Comparison of ENCODE assay signal across 38 cellular contexts in genomic region chr15:91431041-91431715, GRCh38.
"Had no signal": no experiment of that assay in that cellular context is flagged by ENCODE, and none has a peak within 500 bp of the region (broad histone marks: within the 10 kb centered on the region; RNA-seq: fewer than 3 reads in every experiment).

No MANE protein-coding gene starts in this region.

- H3K4me2 ChIP-seq: SK-N-SH had no signal

- H3K27me3 Mint-ChIP-seq: activated CD4-positive, alpha-beta memory T cell treated with anti-CD3 and anti-CD28 coated beads for 36 hours; activated naive CD4-positive, alpha-beta T cell treated with anti-CD3 and anti-CD28 coated beads, Interleukin-2, amount 10 ng/mL, durations not matched to agents 7 days and 5 days; activated naive CD8-positive, alpha-beta T cell; activated naive CD8-positive, alpha-beta T cell treated with anti-CD3 and anti-CD28 coated beads, Interleukin-2, amount 50 U/mL, for 24 hours; central memory CD8-positive, alpha-beta T cell had no signal

- H3K9me3 ChIP-seq: MG63, SJSA1, SK-N-SH had no signal

- H3K4me3 ChIP-seq: cardiac muscle cell, MG63, SJSA1 had no signal

- H3K4me1 Mint-ChIP-seq: activated B cell treated with CpG ODN at 0.5 μM for 24 hours had no signal

- H3K9me3 Mint-ChIP-seq: activated B cell treated with CpG ODN at 0.5 μM for 24 hours; activated CD4-positive, alpha-beta memory T cell treated with anti-CD3 and anti-CD28 coated beads for 36 hours; activated naive CD8-positive, alpha-beta T cell treated with anti-CD3 and anti-CD28 coated beads, Interleukin-2, amount 50 U/mL, for 24 hours; activated T-cell treated with anti-CD3 and anti-CD28 coated beads, Interleukin-2, amount 50 U/mL, for 4 hours; central memory CD8-positive, alpha-beta T cell; T-helper 1 cell treated with Interleukin-12 subunit alpha and Interleukin-12 subunit beta and Interleukin-4 antibody, amounts not matched to agents 30 μg/mL and 1 μg/mL, for 36 hours had no signal

- H3K9ac ChIP-seq: SK-N-SH had no signal

- H3K4me1 ChIP-seq: SJSA1 had no signal

- H3K36me3 ChIP-seq: brain microvascular endothelial cell, cardiac muscle cell, MG63, SJSA1 had no signal

- DNase-seq: activated B cell treated with CpG ODN at 0.5 μM for 24 hours; activated CD4-positive, alpha-beta memory T cell treated with anti-CD3 and anti-CD28 coated beads for 36 hours; activated CD4-positive, alpha-beta T cell treated with anti-CD3 and anti-CD28 coated beads for 4 hours; activated CD4-positive, alpha-beta T cell treated with anti-CD3 and anti-CD28 coated beads, Interleukin-2, amount 50 U/mL, for 1 hour; activated CD4-positive, CD25-positive, alpha-beta regulatory T cell treated with anti-CD3 and anti-CD28 coated beads, Interleukin-2, amount 50 U/mL, for 72 hours; activated CD8-positive, alpha-beta memory T cell treated with anti-CD3 and anti-CD28 coated beads, Interleukin-2, amount 50 U/mL, for 4 hours; activated gamma-delta T cell treated with Interleukin-2 at 50 U/mL for 16 hours; activated naive CD4-positive, alpha-beta T cell treated with anti-CD3 and anti-CD28 coated beads, Interleukin-2, amount 10 ng/mL, durations not matched to agents 7 days and 5 days; activated naive CD8-positive, alpha-beta T cell treated with anti-CD3 and anti-CD28 coated beads, Interleukin-2, amount 50 U/mL, for 24 hours; activated T-cell treated with anti-CD3 and anti-CD28 coated beads for 4 hours; activated T-cell treated with anti-CD3 and anti-CD28 coated beads, Interleukin-2, amount 50 U/mL, for 4 hours; anterior cingulate cortex; brain microvascular endothelial cell; Karpas-422; KBM-7; MG63; NCI-H1048; NCI-H1105 treated with DMSO at 0.1 percent for 48 hours; NCI-H1436; NCI-H187; NCI-H2029 treated with DMSO at 0.1 percent for 48 hours; NCI-H2107; NCI-H2171; NCI-H510A; NCI-H526; NCI-H748 treated with DMSO at 0.1 percent for 48 hours; NK-92 treated with Interleukin-12 subunit alpha and Interleukin-12 subunit beta, amount 100 ng/mL, for 24 hours; PC-3; SK-N-SH had no signal

- H3K27ac Mint-ChIP-seq: activated B cell treated with CpG ODN at 0.5 μM for 24 hours; activated CD4-positive, alpha-beta memory T cell treated with anti-CD3 and anti-CD28 coated beads for 36 hours; activated naive CD4-positive, alpha-beta T cell treated with anti-CD3 and anti-CD28 coated beads, Interleukin-2, amount 10 ng/mL, durations not matched to agents 7 days and 5 days; activated naive CD8-positive, alpha-beta T cell; activated naive CD8-positive, alpha-beta T cell treated with anti-CD3 and anti-CD28 coated beads, Interleukin-2, amount 50 U/mL, for 24 hours; activated T-helper 1 cell treated with anti-CD3 and anti-CD28 coated beads, Interleukin-12 subunit alpha, Interleukin-12 subunit beta, Interleukin-2, Interleukin-4 antibody, amounts not matched to agents 30 ng/mL and 10 ng/mL and 1 ng/mL, durations not matched to agents 14 hours and 24 hours and 36 hours; T-helper 1 cell treated with Interleukin-12 subunit alpha and Interleukin-12 subunit beta and Interleukin-4 antibody, amounts not matched to agents 30 μg/mL and 1 μg/mL, for 36 hours had no signal

- H3K36me3 Mint-ChIP-seq: activated CD4-positive, alpha-beta memory T cell treated with anti-CD3 and anti-CD28 coated beads for 36 hours had no signal

- H3K27me3 ChIP-seq: brain microvascular endothelial cell, cardiac muscle cell, MG63, SJSA1 had no signal

- ATAC-seq: activated naive CD8-positive, alpha-beta T cell treated with anti-CD3 and anti-CD28 coated beads, Interleukin-2, amount 50 U/mL, for 24 hours; activated T-cell treated with anti-CD3 and anti-CD28 coated beads, Interleukin-2, amount 50 U/mL, for 4 hours; PC-3; Right ventricle myocardium inferior had no signal

- H3K27ac ChIP-seq: brain microvascular endothelial cell, cardiac muscle cell, RWPE1, SJSA1, VCaP had no signal

- H3K4me3 Mint-ChIP-seq: activated B cell treated with CpG ODN at 0.5 μM for 24 hours; activated CD4-positive, alpha-beta memory T cell treated with anti-CD3 and anti-CD28 coated beads for 36 hours; activated naive CD4-positive, alpha-beta T cell treated with anti-CD3 and anti-CD28 coated beads, Interleukin-2, amount 10 ng/mL, durations not matched to agents 7 days and 5 days; activated naive CD8-positive, alpha-beta T cell; activated naive CD8-positive, alpha-beta T cell treated with anti-CD3 and anti-CD28 coated beads, Interleukin-2, amount 50 U/mL, for 24 hours; activated T-cell treated with anti-CD3 and anti-CD28 coated beads, Interleukin-2, amount 50 U/mL, for 4 hours; activated T-helper 1 cell treated with anti-CD3 and anti-CD28 coated beads, Interleukin-12 subunit alpha, Interleukin-12 subunit beta, Interleukin-2, Interleukin-4 antibody, amounts not matched to agents 30 ng/mL and 10 ng/mL and 1 ng/mL, durations not matched to agents 14 hours and 24 hours and 36 hours; central memory CD8-positive, alpha-beta T cell; T-helper 1 cell treated with Interleukin-12 subunit alpha and Interleukin-12 subunit beta and Interleukin-4 antibody, amounts not matched to agents 30 μg/mL and 1 μg/mL, for 36 hours had no signal
